29 cellular contexts compared by ENCODE assay signal in the genomic region with DNA sequence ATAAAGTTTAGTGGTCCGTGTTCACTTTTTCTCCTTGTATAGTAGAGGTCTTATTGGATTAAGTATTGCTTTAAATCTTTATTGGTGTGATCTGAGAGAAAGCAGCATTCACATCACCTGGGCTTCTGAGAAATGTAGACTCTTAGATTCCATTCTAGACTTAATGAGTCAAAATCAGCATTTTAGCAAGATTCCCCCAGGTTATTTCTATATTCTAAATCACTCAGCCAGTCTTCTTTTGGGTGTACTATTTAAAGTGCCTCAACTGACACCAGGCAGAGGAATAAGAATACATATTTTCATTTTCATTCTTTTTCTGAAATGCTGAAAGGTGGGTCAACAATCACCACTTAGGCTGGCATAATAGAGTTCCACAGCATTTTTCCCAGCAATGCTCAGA.
"Had no signal": no experiment of that assay in that cellular context is flagged by ENCODE, and none has a peak within 500 bp of the region (broad histone marks: within the 10 kb centered on the region; RNA-seq: fewer than 3 reads in every experiment).

No MANE protein-coding gene starts in this region.

- H3K9me3 ChIP-seq: ascending aorta, colonic mucosa had no signal

- H3K4me3 ChIP-seq: ascending aorta, cardiac muscle cell, colonic mucosa, SK-N-MC had no signal

- H3K27me3 ChIP-seq: ascending aorta, cardiac muscle cell, colonic mucosa had no signal

- H3K36me3 ChIP-seq: ascending aorta, cardiac muscle cell, colonic mucosa, WERI-Rb-1 had no signal

- H3K4me1 ChIP-seq: ascending aorta, colonic mucosa had no signal

- DNase-seq: activated CD4-positive, alpha-beta memory T cell treated with anti-CD3 and anti-CD28 coated beads, Interleukin-2, amount 10 ng/mL, durations not matched to agents 7 days and 5 days; activated CD4-positive, alpha-beta T cell treated with anti-CD3 and anti-CD28 coated beads for 1 hour; activated CD4-positive, alpha-beta T cell treated with anti-CD3 and anti-CD28 coated beads for 48 hours; activated CD4-positive, CD25-positive, alpha-beta regulatory T cell; activated CD8-positive, alpha-beta memory T cell treated with anti-CD3 and anti-CD28 coated beads for 24 hours; activated CD8-positive, alpha-beta memory T cell treated with anti-CD3 and anti-CD28 coated beads, Interleukin-2, amount 10 ng/mL, durations not matched to agents 7 days and 5 days; activated CD8-positive, alpha-beta memory T cell treated with anti-CD3 and anti-CD28 coated beads, Interleukin-2, amount 50 U/mL, for 48 hours; activated effector memory CD4-positive, alpha-beta T cell treated with Interleukin-2 at 50 U/mL for 16 hours; activated naive CD4-positive, alpha-beta T cell treated with anti-CD3 and anti-CD28 coated beads, Interleukin-2, amount 50 U/mL, for 16 hours; activated naive CD8-positive, alpha-beta T cell treated with anti-CD3 and anti-CD28 coated beads for 36 hours; activated T-cell treated with anti-CD3 and anti-CD28 coated beads, Interleukin-2, amount 50 U/mL, for 48 hours; amygdala; colonic mucosa; NCI-H1048; NCI-H1436 treated with DMSO at 0.1 percent for 48 hours; NCI-H1694 treated with DMSO at 0.1 percent for 48 hours; NCI-H2029 treated with DMSO at 0.1 percent for 48 hours; NCI-H2107; NCI-H2171; NCI-H510A; NCI-H526; NCI-H748 treated with DMSO at 0.1 percent for 48 hours; NK-92 treated with Interleukin-12 subunit alpha and Interleukin-12 subunit beta, amount 100 ng/mL, for 24 hours; Right ventricle myocardium superior; T1000; WERI-Rb-1 had no signal

- H3K27ac ChIP-seq: ascending aorta, cardiac muscle cell, colonic mucosa, SK-N-MC, WERI-Rb-1 had no signal

- ATAC-seq: activated CD8-positive, alpha-beta memory T cell treated with anti-CD3 and anti-CD28 coated beads, Interleukin-2, amount 10 ng/mL, durations not matched to agents 7 days and 5 days had no signal
